1 cellular context compared by ENCODE assay signal in the genomic region with DNA sequence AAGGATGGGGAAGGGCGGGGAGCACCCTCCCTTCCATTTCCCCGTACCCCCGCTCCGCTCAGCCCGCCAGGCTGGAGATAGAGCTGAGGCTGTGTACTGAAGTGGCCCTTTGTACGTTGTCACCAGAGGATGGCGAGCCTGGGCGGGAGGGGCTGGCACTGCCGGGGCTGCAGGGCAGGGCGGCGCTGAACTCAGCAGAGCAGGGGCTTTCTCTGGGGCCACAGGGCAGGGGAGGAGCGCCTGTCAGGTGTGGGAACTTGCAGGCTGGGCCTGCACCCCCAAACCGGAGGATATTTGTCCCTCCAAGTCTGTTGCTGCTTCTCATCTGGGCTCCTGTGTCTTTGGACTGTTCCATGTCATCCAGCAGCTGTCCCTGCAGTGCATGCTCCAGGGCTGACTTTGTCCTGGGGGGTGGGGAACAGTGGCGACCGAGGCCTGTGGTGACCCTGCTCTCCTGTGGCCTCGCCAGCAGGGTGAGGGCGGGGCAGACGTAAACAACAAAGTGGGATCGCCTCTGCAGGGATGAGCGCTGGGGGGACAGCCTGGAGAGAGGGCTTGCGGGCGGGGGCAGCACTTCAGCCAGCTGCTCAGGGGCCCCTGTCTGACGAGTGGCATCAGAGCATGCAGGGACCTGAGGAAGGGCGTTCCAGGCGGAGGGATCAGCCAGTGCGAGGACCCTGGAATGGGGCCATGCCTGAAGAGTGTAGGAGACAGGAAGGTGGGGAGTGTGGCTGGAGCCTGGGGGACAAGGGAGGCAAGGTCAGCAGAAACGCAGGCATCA.
TF ChIP-seq lines count a peak whose summit lies in the region.

No MANE protein-coding gene starts in this region.

TF ChIP-seq in H1, 55 proteins besides CTCF, POLR2A, EP300 and RAD21:
- TF ChIP-seq RXRA (IDR thresholded peaks at IDR 0.05; ENCODE audit: insufficient read depth, low read depth, low read length), result no peak
- no peak for TF ChIP-seq SP2 (IDR thresholded peaks at IDR 0.05; ENCODE audit: low read length)
- TF ChIP-seq CTBP2 (IDR thresholded peaks at IDR 0.05; ENCODE audit: borderline replicate concordance, insufficient read depth, insufficient read length, low read length), result no peak
- TF ChIP-seq, protein P1, sequence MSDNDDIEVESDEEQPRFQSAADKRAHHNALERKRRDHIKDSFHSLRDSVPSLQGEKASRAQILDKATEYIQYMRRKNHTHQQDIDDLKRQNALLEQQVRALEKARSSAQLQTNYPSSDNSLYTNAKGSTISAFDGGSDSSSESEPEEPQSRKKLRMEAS (IDR thresholded peaks at IDR 0.05), result no peak
- TF ChIP-seq CEBPB (IDR thresholded peaks at IDR 0.05; ENCODE audit: low read depth, low read length), result no peak
- TF ChIP-seq GTF2F1 (IDR thresholded peaks at IDR 0.05; ENCODE audit: borderline replicate concordance, low read depth, low read length), result no peak
- TF ChIP-seq PHF8 (conservative IDR thresholded peaks at IDR 0.05; ENCODE audit: low read depth, low read length), result no peak
- TF ChIP-seq, protein P2, sequence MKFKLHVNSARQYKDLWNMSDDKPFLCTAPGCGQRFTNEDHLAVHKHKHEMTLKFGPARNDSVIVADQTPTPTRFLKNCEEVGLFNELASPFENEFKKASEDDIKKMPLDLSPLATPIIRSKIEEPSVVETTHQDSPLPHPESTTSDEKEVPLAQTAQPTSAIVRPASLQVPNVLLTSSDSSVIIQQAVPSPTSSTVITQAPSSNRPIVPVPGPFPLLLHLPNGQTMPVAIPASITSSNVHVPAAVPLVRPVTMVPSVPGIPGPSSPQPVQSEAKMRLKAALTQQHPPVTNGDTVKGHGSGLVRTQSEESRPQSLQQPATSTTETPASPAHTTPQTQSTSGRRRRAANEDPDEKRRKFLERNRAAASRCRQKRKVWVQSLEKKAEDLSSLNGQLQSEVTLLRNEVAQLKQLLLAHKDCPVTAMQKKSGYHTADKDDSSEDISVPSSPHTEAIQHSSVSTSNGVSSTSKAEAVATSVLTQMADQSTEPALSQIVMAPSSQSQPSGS (IDR thresholded peaks at IDR 0.05; ENCODE audit: low read length), result no peak
- TF ChIP-seq HDAC6 (IDR thresholded peaks at IDR 0.05; ENCODE audit: low read depth, low read length), result no peak
- TF ChIP-seq SAP30 (IDR thresholded peaks at IDR 0.05; ENCODE audit: insufficient read depth, insufficient replicate concordance, low read length), result no peak
- TF ChIP-seq TCF12 (IDR thresholded peaks at IDR 0.05; ENCODE audit: low read depth, low read length), result no peak
- TF ChIP-seq YY1 (IDR thresholded peaks at IDR 0.05; ENCODE audit: low read depth, low read length), result no peak
- TF ChIP-seq SP4 (IDR thresholded peaks at IDR 0.05; ENCODE audit: low read length), result no peak
- TF ChIP-seq GABPA (IDR thresholded peaks at IDR 0.05; ENCODE audit: borderline replicate concordance, insufficient read depth, low read length), result no peak
- no peak for TF ChIP-seq BACH1 (IDR thresholded peaks at IDR 0.05; ENCODE audit: low read length)
- TF ChIP-seq CHD2 (IDR thresholded peaks at IDR 0.05; ENCODE audit: low read length), result no peak
- TF ChIP-seq KDM4A (IDR thresholded peaks at IDR 0.05; ENCODE audit: low read depth, low read length, severe bottlenecking), result no peak
- TF ChIP-seq TBP (IDR thresholded peaks at IDR 0.05; ENCODE audit: low read depth, low read length), result no peak
- no peak for TF ChIP-seq POLR2AphosphoS5 (IDR thresholded peaks at IDR 0.05; ENCODE audit: low read depth, low read length)
- TF ChIP-seq MAFK (IDR thresholded peaks at IDR 0.05; ENCODE audit: low read depth, low read length), result no peak
